ENCODE assay signal across 22 cellular contexts in genomic region chr13:101949681-101950080, GRCh38.
"Had no signal": no experiment of that assay in that cellular context is flagged by ENCODE, and none has a peak within 500 bp of the region (broad histone marks: within the 10 kb centered on the region; RNA-seq: fewer than 3 reads in every experiment).

No MANE protein-coding gene starts in this region.

- H3K4me1 ChIP-seq: lower lobe of right lung, prostate gland, sigmoid colon, tibial nerve, upper lobe of left lung had no signal

- H3K27me3 ChIP-seq: dorsolateral prefrontal cortex, sigmoid colon, tibial nerve, upper lobe of left lung had no signal

- H3K27ac Mint-ChIP-seq: immature natural killer cell; naive thymus-derived CD8-positive, alpha-beta T cell; nephron progenitor cell; stimulated activated memory B cell treated with anti-CD40 and anti-IgM and Interleukin-4, amounts not matched to agents 10 μg/mL and 1 μg/mL and 100 μg/mL, for 72 hours; stimulated activated naive CD8-positive, alpha-beta T cell treated with anti-CD3 and anti-CD28 coated beads, Interleukin-15, Interleukin-2, amounts not matched to agents 100 ng/mL and 50 ng/mL, for 24 hours had no signal

- H3K36me3 ChIP-seq: lower lobe of right lung, prostate gland, sigmoid colon, thoracic aorta, tibial nerve, upper lobe of left lung had no signal

- H3K36me3 Mint-ChIP-seq: immature natural killer cell; naive thymus-derived CD8-positive, alpha-beta T cell; stimulated activated memory B cell treated with anti-CD40 and anti-IgM and Interleukin-4, amounts not matched to agents 10 μg/mL and 1 μg/mL and 100 μg/mL, for 72 hours had no signal

- H3K4me3 Mint-ChIP-seq: immature natural killer cell; naive thymus-derived CD8-positive, alpha-beta T cell; nephron progenitor cell; stimulated activated memory B cell treated with anti-CD40 and anti-IgM and Interleukin-4, amounts not matched to agents 10 μg/mL and 1 μg/mL and 100 μg/mL, for 72 hours; stimulated activated naive CD8-positive, alpha-beta T cell treated with anti-CD3 and anti-CD28 coated beads, Interleukin-15, Interleukin-2, amounts not matched to agents 100 ng/mL and 50 ng/mL, for 24 hours had no signal

- H3K4me1 Mint-ChIP-seq: immature natural killer cell; naive thymus-derived CD8-positive, alpha-beta T cell; stimulated activated memory B cell treated with anti-CD40 and anti-IgM and Interleukin-4, amounts not matched to agents 10 μg/mL and 1 μg/mL and 100 μg/mL, for 72 hours had no signal

- H3K9me3 ChIP-seq: lower lobe of right lung, prostate gland, sigmoid colon, thoracic aorta, tibial nerve, upper lobe of left lung had no signal

- H3K4me3 ChIP-seq: dorsolateral prefrontal cortex, lower lobe of right lung, prostate gland, sigmoid colon, thoracic aorta, tibial nerve, upper lobe of left lung had no signal

- H3K9me3 Mint-ChIP-seq: nephron progenitor cell; stimulated activated memory B cell treated with anti-CD40 and anti-IgM and Interleukin-4, amounts not matched to agents 10 μg/mL and 1 μg/mL and 100 μg/mL, for 72 hours had no signal

- H3K27ac ChIP-seq: dorsolateral prefrontal cortex, lower lobe of right lung, prostate gland, sigmoid colon, thoracic aorta, tibial nerve, upper lobe of left lung had no signal

- DNase-seq: dorsolateral prefrontal cortex; effector CD4-positive, alpha-beta T cell; hypothalamus; immature natural killer cell; islet precursor cell; kidney glomerular epithelial cell; left colon; left ventricle myocardium superior; lower lobe of right lung; naive thymus-derived CD8-positive, alpha-beta T cell; nephron progenitor cell; nucleus accumbens; right cardiac atrium; sigmoid colon; stimulated activated CD4-positive, alpha-beta T cell treated with anti-CD3 and anti-CD28 coated beads, Interleukin-2, amount 100 ng/mL, for 24 hours; stimulated activated CD4-positive, alpha-beta T cell treated with anti-CD3 and anti-CD28 coated beads, Interleukin-4, amount 100 ng/mL, for 4 hours; upper lobe of left lung had no signal

- ATAC-seq: left colon; left ventricle myocardium superior; lower lobe of right lung; naive thymus-derived CD8-positive, alpha-beta T cell; right cardiac atrium; stimulated activated memory B cell treated with anti-CD40 and anti-IgM and Interleukin-4, amounts not matched to agents 10 μg/mL and 1 μg/mL and 100 μg/mL, for 72 hours had no signal

- H3K27me3 Mint-ChIP-seq: stimulated activated memory B cell treated with anti-CD40 and anti-IgM and Interleukin-4, amounts not matched to agents 10 μg/mL and 1 μg/mL and 100 μg/mL, for 72 hours had no signal
